ENCODE assay signal across 8 cellular contexts in the genomic region with DNA sequence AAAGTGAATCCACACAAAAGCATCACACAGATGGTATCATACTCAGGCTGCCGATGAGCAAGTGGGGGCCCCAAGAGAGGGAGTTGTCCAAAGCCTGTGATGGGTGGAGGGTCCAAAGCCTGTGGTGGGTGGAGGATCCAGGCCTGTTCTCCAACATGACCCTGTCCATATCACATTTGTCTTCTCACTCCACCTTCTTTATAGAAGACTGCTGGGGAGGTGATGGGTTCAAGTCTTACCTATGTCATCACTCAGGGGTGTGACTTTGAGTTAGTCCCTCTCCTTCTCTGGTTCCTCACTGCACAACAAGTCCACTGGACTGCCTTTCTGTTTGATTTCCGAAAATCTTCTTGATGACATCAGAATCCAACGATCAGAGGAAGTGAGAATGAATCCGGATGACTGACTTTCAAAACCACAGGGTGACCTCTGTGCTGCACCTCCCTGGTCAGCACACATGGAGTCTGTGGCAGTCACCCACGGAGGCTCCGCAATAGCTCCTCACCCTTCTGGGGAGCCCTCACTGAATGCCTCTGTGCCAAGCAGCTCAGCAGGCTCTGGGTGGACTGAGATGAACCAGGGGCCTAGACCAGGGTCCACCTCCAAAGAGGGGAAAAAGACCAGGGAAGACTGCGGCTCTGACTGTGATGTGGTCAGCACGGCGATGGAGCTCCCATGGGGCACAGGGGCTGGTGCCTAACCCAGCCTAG.
DNase-seq lines count a peak whose midpoint lies in the region; ATAC-seq and TF ChIP-seq lines count a peak whose summit lies in the region.

No MANE protein-coding gene starts in this region.

- CTCF ChIA-PET in activated B cell treated with CpG ODN at 0.5 μM for 24 hours (lab: Charles Lee), result interaction anchor here (1.5 to 4.1 kb wide), 2 partner anchors 11 to 24 kb away, joined by 3 to 20 read pairs; no protein-coding TSS in a partner anchor

- H3K4me3 Mint-ChIP-seq in activated B cell treated with CpG ODN at 0.5 μM for 24 hours (peak overlapping the region; percentile 68), naive B cell (peak overlapping the region; percentile 65 to 88 (median 79))

- peak; percentile 77 for DNase-seq in ACHN
- DNase-seq in activated B cell treated with CpG ODN at 0.5 μM for 24 hours, result no peak
- peak; percentile 31 for DNase-seq in naive B cell
- no peak for DNase-seq in HuH-7.5 (ENCODE audit: low spot score)
- no peak for DNase-seq in 8988T
- no peak for DNase-seq in KG1 (lab: John Stamatoyannopoulos, UW)

- H3K4me1 Mint-ChIP-seq in activated B cell treated with CpG ODN at 0.5 μM for 24 hours (peaks cover 65% of the 10 kb centered on the region), naive B cell (peaks cover 43 to 71% (median 52%) of the 10 kb centered on the region in 3 donors)

- ATAC-seq in GM18870 (IDR thresholded peaks at IDR 0.05; ENCODE audit: unreplicated experiment) (peak; percentile 42), HG03103 (IDR thresholded peaks at IDR 0.05; ENCODE audit: low read depth, unreplicated experiment) (peak; percentile 27), activated B cell treated with CpG ODN at 0.5 μM for 24 hours (ENCODE audit: low read depth) (peak; percentile 29), naive B cell (ENCODE audit: low read depth in 2 of 2) (peak; percentile 37 to 42)

- TF ChIP-seq CTCF in activated B cell treated with CpG ODN at 0.5 μM for 24 hours (IDR thresholded peaks at IDR 0.05), result no peak

- no peaks in the 10 kb centered on the region for H3K9me3 Mint-ChIP-seq in activated B cell treated with CpG ODN at 0.5 μM for 24 hours
- H3K9me3 Mint-ChIP-seq in naive B cell, result no peaks in the 10 kb centered on the region

- no peaks in the 10 kb centered on the region for H3K27me3 Mint-ChIP-seq in activated B cell treated with CpG ODN at 0.5 μM for 24 hours
- H3K27me3 Mint-ChIP-seq in naive B cell, result no peaks in the 10 kb centered on the region

- intact Hi-C loops in activated B cell treated with CpG ODN at 0.5 μM for 24 hours (cut with micrococcal nuclease), result loop anchor here (1.0 to 2.0 kb wide), 8 partner anchors 13 to 177 kb away; no protein-coding TSS in a partner anchor

- in situ Hi-C loops in ACHN (cut with HindIII; ENCODE audit: low pct_ligation_motif_present, low pct_unique_long_range_greater_than_20kb, low sequenced_read_pairs), result no loop called here

- POLR2A ChIA-PET in activated B cell treated with CpG ODN at 0.5 μM for 24 hours (lab: Charles Lee), result interaction anchor here (0.6 to 4.4 kb wide), 22 partner anchors 9 to 1711 kb away, joined by 3 to 138 read pairs (median 6); a partner anchor contains a TSS

- H3K27ac Mint-ChIP-seq in activated B cell treated with CpG ODN at 0.5 μM for 24 hours, result peak overlapping the region; percentile 89
- peak overlapping the region; percentile 96 to 99 (median 98) for H3K27ac Mint-ChIP-seq in naive B cell

- H3K36me3 Mint-ChIP-seq in activated B cell treated with CpG ODN at 0.5 μM for 24 hours (ENCODE audit: low read depth) (no peaks in the 10 kb centered on the region), naive B cell (no peaks in the 10 kb centered on the region)

Comparison
In these comparisons a context has a peak if more than half of its experiments do, and no peak if none do; other contexts are left out.
1. DNase-seq: peak in ACHN (single experiment) and naive B cell (single experiment); none in activated B cell treated with CpG ODN at 0.5 μM for 24 hours (single experiment), HuH-7.5 (single experiment), 8988T (single experiment) and KG1 (single experiment).
2. Peak in every context shown above with its lines, with median percentiles within 50 percentile points of each other: ATAC-seq.